Comparison of ENCODE assay signal across 25 cellular contexts in the genomic region with DNA sequence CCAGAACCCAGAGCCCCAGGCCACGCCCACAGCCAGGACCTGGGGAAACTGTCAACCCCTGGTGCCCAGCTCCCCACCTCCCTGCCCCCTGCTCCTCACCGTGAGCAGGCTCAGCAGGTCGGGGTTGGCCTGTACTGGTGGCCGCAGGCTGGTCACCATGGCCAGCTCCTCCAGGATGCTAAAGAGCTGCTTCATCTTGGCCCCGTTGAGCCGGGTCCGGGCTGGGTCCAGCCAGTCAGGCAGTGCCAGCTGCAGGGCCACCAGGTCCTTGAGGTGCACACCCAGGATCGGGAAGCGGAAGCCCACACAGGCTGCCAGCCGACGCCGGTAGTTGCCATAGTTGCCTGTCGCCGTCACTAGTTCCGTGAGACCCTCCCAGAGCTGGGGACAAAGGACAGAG. TPM values are rescaled to one million over a fixed set of nuclear protein-coding genes. Genes with fewer than 3 reads are reported as not detected.
"Had no signal": no experiment of that assay in that cellular context is flagged by ENCODE, and none has a peak within 500 bp of the region (broad histone marks: within the 10 kb centered on the region; RNA-seq: fewer than 3 reads in every experiment).

No MANE protein-coding gene starts in this region.

- H3K4me3 Mint-ChIP-seq: nephron progenitor cell; T-helper 2 cell treated with Interferon-gamma antibody and Interleukin-4, amounts not matched to agents 5 μg/mL and 100 μg/mL, for 36 hours had no signal

- H3K27ac Mint-ChIP-seq: nephron progenitor cell; T-helper 2 cell treated with Interferon-gamma antibody and Interleukin-4, amounts not matched to agents 5 μg/mL and 100 μg/mL, for 36 hours had no signal

- H3K9ac ChIP-seq: SK-N-SH had no signal

- ATAC-seq: activated naive CD4-positive, alpha-beta T cell treated with anti-CD3 and anti-CD28 coated beads, Interleukin-2, amount 50 U/mL, for 72 hours; gastrocnemius medialis had no signal

- H3K9me3 ChIP-seq: esophagus muscularis mucosa, gastrocnemius medialis, left ventricle myocardium inferior, prostate gland, right atrium auricular region, SK-N-SH, stomach, suprapubic skin, tibial nerve had no signal

- H3K9me2 ChIP-seq: SK-N-SH had no signal

- H3K9me3 Mint-ChIP-seq: activated naive CD4-positive, alpha-beta T cell treated with anti-CD3 and anti-CD28 coated beads, Interleukin-2, amount 50 U/mL, for 72 hours; nephron progenitor cell; T-helper 2 cell treated with Interferon-gamma antibody and Interleukin-4, amounts not matched to agents 5 μg/mL and 100 μg/mL, for 36 hours had no signal

- DNase-seq: activated CD4-positive, alpha-beta T cell treated with anti-CD3 and anti-CD28 coated beads for 1 hour; activated CD4-positive, alpha-beta T cell treated with anti-CD3 and anti-CD28 coated beads, Interleukin-2, amount 50 U/mL, for 1 hour; activated CD8-positive, alpha-beta memory T cell treated with anti-CD3 and anti-CD28 coated beads for 24 hours; activated CD8-positive, alpha-beta memory T cell treated with anti-CD3 and anti-CD28 coated beads, Interleukin-2, amount 50 U/mL, for 4 hours; activated gamma-delta T cell; aorta; central memory CD4-positive, alpha-beta T cell; dermis blood vessel endothelial cell; effector CD8-positive, alpha-beta T cell; gastrocnemius medialis; hippocampal formation; left ventricle myocardium inferior; nephron progenitor cell; SK-N-SH; stimulated activated CD4-positive, alpha-beta T cell treated with anti-CD3 and anti-CD28 coated beads, Interleukin-4, amount 100 ng/mL, for 24 hours; stomach; WERI-Rb-1 had no signal

- H3K27me3 ChIP-seq: esophagus muscularis mucosa, gastrocnemius medialis, right atrium auricular region had no signal

- H3K36me3 ChIP-seq: gastrocnemius medialis, prostate gland, right atrium auricular region, suprapubic skin, WERI-Rb-1 had no signal

- H3K4me3 ChIP-seq: esophagus muscularis mucosa, gastrocnemius medialis, left ventricle myocardium inferior, prostate gland, right atrium auricular region, stomach, suprapubic skin, tibial nerve had no signal

- H3K4me1 ChIP-seq: gastrocnemius medialis, prostate gland had no signal

- H3K27ac ChIP-seq: gastrocnemius medialis, left ventricle myocardium inferior, prostate gland, right atrium auricular region, stomach, suprapubic skin, tibial nerve, WERI-Rb-1 had no signal

- H3K4me2 ChIP-seq: SK-N-SH had no signal

- H3K36me3 Mint-ChIP-seq: activated naive CD4-positive, alpha-beta T cell treated with anti-CD3 and anti-CD28 coated beads, Interleukin-2, amount 50 U/mL, for 72 hours had no signal

RNA-seq across cellular contexts. Expression of a gene that starts 13.7 kb away (rescaled TPM):
- total RNA-seq: dermis blood vessel endothelial cell, endothelial cell of umbilical vein had no signal
- polyA plus RNA-seq: endothelial cell of umbilical vein had no signal
